Comparison of ENCODE assay signal across 13 cellular contexts in genomic region chr1:228276901-228277490, GRCh38.
A peak's percentile ranks its signal among the peaks of the same experiment; 100 is the strongest.
DNase-seq lines count a peak whose midpoint lies in the region; ATAC-seq and TF ChIP-seq lines count a peak whose summit lies in the region.
"Had no signal": no experiment of that assay in that cellular context is flagged by ENCODE, and none has a peak within 500 bp of the region (broad histone marks: within the 10 kb centered on the region; RNA-seq: fewer than 3 reads in every experiment).

No MANE protein-coding gene starts in this region.

- no peak for TF ChIP-seq CTCF in gastroesophageal sphincter (IDR thresholded peaks at IDR 0.05)
- no peak for TF ChIP-seq CTCF in A673 (conservative IDR thresholded peaks at IDR 0.05; ENCODE audit: low read depth, low read length)

- ATAC-seq in gastroesophageal sphincter (no peak), sciatic nerve (no peak), GM19035 (IDR thresholded peaks at IDR 0.05; ENCODE audit: unreplicated experiment) (no peak)

- H3K27me3 ChIP-seq in HUES48 (ENCODE audit: control insufficient read depth, insufficient read depth, low read length) (peaks cover 10% of the 10 kb centered on the region), gastroesophageal sphincter (no peaks in the 10 kb centered on the region), A673 (replicated peaks; ENCODE audit: insufficient read depth, low read depth, low read length, poor library complexity) (no peaks in the 10 kb centered on the region)
- H3K27me3 ChIP-seq: tibial nerve had no signal

- H3K36me3 ChIP-seq in HUES48 (ENCODE audit: control insufficient read depth, insufficient read depth, low read length) (peaks cover 28% of the 10 kb centered on the region), gastroesophageal sphincter (peaks cover 0 to 52% of the 10 kb centered on the region in 2 donors), A673 (ENCODE audit: insufficient read depth, low read length, poor library complexity, severe bottlenecking) (peaks cover 6% of the 10 kb centered on the region)

- DNase-seq in activated CD4-positive, alpha-beta T cell treated with anti-CD3 and anti-CD28 coated beads, Interleukin-2, amount 10 ng/mL, durations not matched to agents 7 days and 5 days: no peak
- DNase-seq in activated CD4-positive, alpha-beta T cell treated with anti-CD3 and anti-CD28 coated beads, Interleukin-2, amount 50 U/mL, for 48 hours: no peak
- DNase-seq in sciatic nerve (ENCODE audit: low spot score) (peak; percentile 58), kidney tubule cell (ENCODE audit: low spot score) (no peak), A673 (ENCODE audit: low spot score) (no peak)
- DNase-seq: DMS 273 treated with DMSO at 0.1 percent for 48 hours; NCI-H1092; stimulated activated CD4-positive, alpha-beta T cell treated with anti-CD3 and anti-CD28 coated beads, Interleukin-12 subunit alpha, Interleukin-12 subunit beta, amount 100 ng/mL, for 4 hours had no signal

- POLR2A ChIA-PET in activated CD4-positive, alpha-beta T cell treated with anti-CD3 and anti-CD28 coated beads, Interleukin-2, amount 10 ng/mL, durations not matched to agents 7 days and 5 days (lab: Charles Lee): no interaction called here
- POLR2A ChIA-PET in A673 (lab: Charles Lee; ENCODE audit: low non-redundant PET): no interaction called here

- H3K4me3 ChIP-seq in HUES48 (ENCODE audit: low read depth, low read length) (peak overlapping the region; percentile 59; the same call in 1 of the 2 replicates), gastroesophageal sphincter (no peak overlapping the region), A673 (ENCODE audit: low read depth, low read length, poor library complexity, severe bottlenecking) (no peak overlapping the region)

- peaks cover 6% of the 10 kb centered on the region for H3K4me1 Mint-ChIP-seq in activated CD4-positive, alpha-beta T cell treated with anti-CD3 and anti-CD28 coated beads, Interleukin-2, amount 10 ng/mL, durations not matched to agents 7 days and 5 days

- H3K36me3 Mint-ChIP-seq in activated CD4-positive, alpha-beta T cell treated with anti-CD3 and anti-CD28 coated beads, Interleukin-2, amount 10 ng/mL, durations not matched to agents 7 days and 5 days (ENCODE audit: low read depth): no peaks in the 10 kb centered on the region
- H3K36me3 Mint-ChIP-seq: activated naive CD4-positive, alpha-beta T cell treated with anti-CD3 and anti-CD28 coated beads, Interleukin-2, amount 50 U/mL, for 72 hours had no signal

- H3K4me1 ChIP-seq in HUES48 (ENCODE audit: control insufficient read depth, insufficient read depth, low read length) (0 out of 2 replicates have a peak, but pooled peaks cover 6% of the 10 kb centered on the region), gastroesophageal sphincter (peaks cover 0 to 39% (median 10%) of the 10 kb centered on the region in 3 donors), A673 (ENCODE audit: insufficient read depth, low read length, poor library complexity, severe bottlenecking) (no peaks in the 10 kb centered on the region)

- BruUV-seq in A673 (replicated peaks; lab: Mats Ljungman, UMichigan): no TSS peak

- no peaks in the 10 kb centered on the region for H3K27me3 Mint-ChIP-seq in activated CD4-positive, alpha-beta T cell treated with anti-CD3 and anti-CD28 coated beads, Interleukin-2, amount 10 ng/mL, durations not matched to agents 7 days and 5 days

- TF ChIP-seq POLR2A in gastroesophageal sphincter (IDR thresholded peaks at IDR 0.05): no peak

- H3K4me3 Mint-ChIP-seq in activated CD4-positive, alpha-beta T cell treated with anti-CD3 and anti-CD28 coated beads, Interleukin-2, amount 10 ng/mL, durations not matched to agents 7 days and 5 days: peak overlapping the region; percentile 41

- intact Hi-C loops in sciatic nerve (cut with DNase I) (no loop called here), A673 (cut with micrococcal nuclease; ENCODE audit: unreplicated experiment) (no loop called here)

- no peak for TF ChIP-seq EP300 in gastroesophageal sphincter (IDR thresholded peaks at IDR 0.05)

- H3K9me3 Mint-ChIP-seq in activated CD4-positive, alpha-beta T cell treated with anti-CD3 and anti-CD28 coated beads, Interleukin-2, amount 10 ng/mL, durations not matched to agents 7 days and 5 days: no peaks in the 10 kb centered on the region
- H3K9me3 Mint-ChIP-seq: activated naive CD4-positive, alpha-beta T cell treated with anti-CD3 and anti-CD28 coated beads, Interleukin-2, amount 50 U/mL, for 72 hours had no signal

- 60% methylated on average over 1 of the region's 25 CpGs; no CpG with 5 or more reads in 1 of the 2 donors for WGBS in gastroesophageal sphincter (ENCODE audit: low coverage in 1 of 2), 2 donors

- H3K27ac ChIP-seq in HUES48 (ENCODE audit: low read depth, low read length): no peak overlapping the region
- peak overlapping the region in 3 of 4 donors; percentile 75 to 84 (median 77) for H3K27ac ChIP-seq in gastroesophageal sphincter
- no peak overlapping the region for H3K27ac ChIP-seq in A673 (ENCODE audit: low read depth, low read length, poor library complexity, severe bottlenecking)

- H3K9ac ChIP-seq in HUES48 (ENCODE audit: low read depth, low read length): no peak overlapping the region

- CTCF ChIA-PET in activated CD4-positive, alpha-beta T cell treated with anti-CD3 and anti-CD28 coated beads, Interleukin-2, amount 10 ng/mL, durations not matched to agents 7 days and 5 days (lab: Charles Lee): interaction anchor here (0.9 to 1.3 kb wide), 2 partner anchors 9 to 92 kb away, joined by 3 read pairs; no protein-coding TSS in a partner anchor
- CTCF ChIA-PET in A673 (lab: Charles Lee): no interaction called here

- peak overlapping the region; percentile 25 for H3K27ac Mint-ChIP-seq in activated CD4-positive, alpha-beta T cell treated with anti-CD3 and anti-CD28 coated beads, Interleukin-2, amount 10 ng/mL, durations not matched to agents 7 days and 5 days

- H3K9me3 ChIP-seq in HUES48 (ENCODE audit: control insufficient read depth, insufficient read depth, low read length) (no peaks in the 10 kb centered on the region), gastroesophageal sphincter (no peaks in the 10 kb centered on the region), A673 (ENCODE audit: low read depth, low read length, poor library complexity, severe bottlenecking) (no peaks in the 10 kb centered on the region)
- H3K9me3 ChIP-seq: tibial nerve had no signal

Comparison
In these comparisons a context has a peak if more than half of its experiments do, and no peak if none do; other contexts are left out.
1. H3K27ac ChIP-seq: peak in gastroesophageal sphincter (3 of 4); none in HUES48 (single experiment) and A673 (single experiment).